In the genomic region with DNA sequence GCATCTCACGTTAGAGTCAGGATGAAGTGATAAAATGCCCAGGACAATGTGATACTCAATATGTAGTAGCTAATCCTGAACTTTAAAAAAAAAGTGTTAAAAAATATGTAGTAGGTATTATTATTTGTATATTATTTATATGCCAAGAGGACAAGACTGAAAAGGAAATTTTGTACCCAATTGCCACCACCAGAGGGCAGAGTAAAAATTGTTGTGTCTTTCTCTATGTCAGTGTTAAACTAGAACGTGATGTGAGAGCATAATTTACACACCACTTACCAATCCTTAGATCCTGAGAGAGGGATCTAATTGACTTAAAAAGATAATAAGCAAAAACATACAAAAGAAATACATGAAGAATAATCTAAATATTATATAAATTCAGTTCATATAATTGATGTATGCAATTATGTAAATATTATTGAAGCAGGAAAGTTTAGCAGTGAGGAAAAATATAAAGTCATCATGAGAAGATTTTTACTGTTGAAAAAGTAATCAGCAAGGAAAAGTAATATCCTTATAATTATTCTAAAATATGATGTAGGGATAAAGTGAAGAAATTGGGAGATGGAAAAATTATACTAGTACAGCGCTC, we compare ENCODE assay signal across 8 cellular contexts.
DNase-seq lines count a peak whose midpoint lies in the region; ATAC-seq and TF ChIP-seq lines count a peak whose summit lies in the region.

No MANE protein-coding gene starts in this region.

- no peaks in the 10 kb centered on the region for H3K36me3 Mint-ChIP-seq in brain

- H3K9me3 Mint-ChIP-seq in brain: no peaks in the 10 kb centered on the region

- H3K27ac Mint-ChIP-seq in brain: no peak overlapping the region

- H3K9me3 ChIP-seq in liver (ENCODE audit: control insufficient read depth in 4 of 4, low read length in 3 of 4): no peaks in the 10 kb centered on the region

- TF ChIP-seq RAD21 in liver (IDR thresholded peaks at IDR 0.05): peak; percentile 33 to 67

- WGBS in liver: 48% methylated on average over 3 of the region's 3 CpGs

- H3K4me3 ChIP-seq in liver (ENCODE audit: low read depth in 1 of 3, low read length in 3 of 3): no peak overlapping the region

- peak; percentile 59 to 78 for TF ChIP-seq CTCF in brain (conservative IDR thresholded peaks at IDR 0.05)
- peak; percentile 46 for TF ChIP-seq CTCF in liver (IDR thresholded peaks at IDR 0.05; ENCODE audit: low read depth, low read length, missing input control)

- intact Hi-C loops in sciatic nerve (cut with DNase I): no loop called here

- no peak overlapping the region for H3K4me3 Mint-ChIP-seq in brain

- no peaks in the 10 kb centered on the region for H3K27me3 Mint-ChIP-seq in brain

- no peaks in the 10 kb centered on the region for H3K27me3 ChIP-seq in liver (ENCODE audit: control insufficient read depth in 4 of 4, insufficient read depth in 4 of 4, low read length in 3 of 4)

- DNase-seq in SIG-M5 treated with dmso at 0.1 percent for 504 hours (lab: John Stamatoyannopoulos, UW; ENCODE audit: unreplicated experiment): peak; percentile 39
- DNase-seq in SIG-M5 (lab: John Stamatoyannopoulos, UW): no peak
- DNase-seq in NCI-H2029 (lab: John Stamatoyannopoulos, UW): peak; percentile 10
- no peak for DNase-seq in sciatic nerve (ENCODE audit: low spot score)

- no peaks in the 10 kb centered on the region for H3K4me1 ChIP-seq in liver (ENCODE audit: control insufficient read depth in 4 of 4, insufficient read depth in 4 of 4, low read length in 3 of 4)

- no peaks in the 10 kb centered on the region for H3K4me1 Mint-ChIP-seq in brain

- H3K27ac ChIP-seq in liver (ENCODE audit: low read depth in 1 of 2, low read length in 2 of 2): no peak overlapping the region

- ATAC-seq in GM21367 (IDR thresholded peaks at IDR 0.05; ENCODE audit: unreplicated experiment): peak; percentile 64
- no peak for ATAC-seq in GM21737 (IDR thresholded peaks at IDR 0.05; ENCODE audit: unreplicated experiment)
- no peak for ATAC-seq in sciatic nerve

- H3K9ac ChIP-seq in liver (ENCODE audit: low read depth in 1 of 2, low read length in 2 of 2): no peak overlapping the region

- H3K36me3 ChIP-seq in liver (ENCODE audit: control insufficient read depth in 4 of 4, insufficient read depth in 3 of 4, low read depth in 1 of 4, low read length in 3 of 4): no peaks in the 10 kb centered on the region

TF ChIP-seq in liver, 16 proteins besides CTCF, POLR2A, EP300 and RAD21:
- TF ChIP-seq, protein P1, sequence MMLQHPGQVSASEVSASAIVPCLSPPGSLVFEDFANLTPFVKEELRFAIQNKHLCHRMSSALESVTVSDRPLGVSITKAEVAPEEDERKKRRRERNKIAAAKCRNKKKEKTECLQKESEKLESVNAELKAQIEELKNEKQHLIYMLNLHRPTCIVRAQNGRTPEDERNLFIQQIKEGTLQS (IDR thresholded peaks at IDR 0.05): no peak
- no peak for TF ChIP-seq JUND (IDR thresholded peaks at IDR 0.05)

Comparison
In these comparisons a context has a peak if more than half of its experiments do, and no peak if none do; other contexts are left out.
1. DNase-seq: peak in SIG-M5 treated with dmso at 0.1 percent for 504 hours (single experiment) and NCI-H2029 (single experiment); none in SIG-M5 (single experiment) and sciatic nerve (single experiment).